Comparison of ENCODE assay signal across 1 cellular context in genomic region chr6:45104429-45104828, GRCh38.
TF ChIP-seq lines count a peak whose summit lies in the region.

No MANE protein-coding gene starts in this region.

TF ChIP-seq in K562, 482 proteins besides CTCF, POLR2A, EP300 and RAD21 (continued from another document):
- TF ChIP-seq ZNF518B (CRISPR knock-in tag; IDR thresholded peaks at IDR 0.05), result no peak
- TF ChIP-seq MEIS2 (IDR thresholded peaks at IDR 0.05; ENCODE audit: partially characterized antibody), result peak; percentile 20
- no peak for TF ChIP-seq ZFP1 (CRISPR knock-in tag; IDR thresholded peaks at IDR 0.05)
